ENCODE assay signal across 14 cellular contexts in genomic region chr19:58345558-58345957, GRCh38. TPM values are rescaled to one million over a fixed set of nuclear protein-coding genes. Genes with fewer than 3 reads are reported as not detected.
A peak's percentile ranks its signal among the peaks of the same experiment; 100 is the strongest.
DNase-seq lines count a peak whose midpoint lies in the region; ATAC-seq and TF ChIP-seq lines count a peak whose summit lies in the region.
"Had no signal": no experiment of that assay in that cellular context is flagged by ENCODE, and none has a peak within 500 bp of the region (broad histone marks: within the 10 kb centered on the region; RNA-seq: fewer than 3 reads in every experiment).

No MANE protein-coding gene starts in this region.

- H3K9ac ChIP-seq in OCI-LY1 (ENCODE audit: low read length): no peak overlapping the region
- no peak overlapping the region for H3K9ac ChIP-seq in parathyroid adenoma

- H3K36me3 Mint-ChIP-seq in T-helper 2 cell treated with Interferon-gamma antibody and Interleukin-4, amounts not matched to agents 5 μg/mL and 100 μg/mL, for 36 hours (ENCODE audit: low read depth): peaks cover 17% of the 10 kb centered on the region
- peaks cover 4% of the 10 kb centered on the region for H3K36me3 Mint-ChIP-seq in central memory CD8-positive, alpha-beta T cell (ENCODE audit: insufficient read depth)

- no peaks in the 10 kb centered on the region for H4K20me1 ChIP-seq in OCI-LY1 (ENCODE audit: insufficient read depth, low read length)

- H3K4me3 ChIP-seq in OCI-LY1 (ENCODE audit: low read depth, low read length, poor library complexity, severe bottlenecking): no peak overlapping the region
- H3K4me3 ChIP-seq in parathyroid adenoma (ENCODE audit: low read depth, low read length): no peak overlapping the region
- H3K4me3 ChIP-seq in right cardiac atrium (ENCODE audit: low read length): no peak overlapping the region
- no peak overlapping the region for H3K4me3 ChIP-seq in A673 (ENCODE audit: low read depth, low read length, poor library complexity, severe bottlenecking)
- H3K4me3 ChIP-seq: esophagus muscularis mucosa had no signal

- peak overlapping the region; percentile 76 for H3K4me3 Mint-ChIP-seq in T-helper 2 cell treated with Interferon-gamma antibody and Interleukin-4, amounts not matched to agents 5 μg/mL and 100 μg/mL, for 36 hours
- H3K4me3 Mint-ChIP-seq in central memory CD8-positive, alpha-beta T cell: peak overlapping the region; percentile 86

- no peaks in the 10 kb centered on the region for H3K9me3 Mint-ChIP-seq in T-helper 2 cell treated with Interferon-gamma antibody and Interleukin-4, amounts not matched to agents 5 μg/mL and 100 μg/mL, for 36 hours
- no peaks in the 10 kb centered on the region for H3K9me3 Mint-ChIP-seq in central memory CD8-positive, alpha-beta T cell

- H3K27ac ChIP-seq in OCI-LY1 (ENCODE audit: low read depth, low read length, poor library complexity, severe bottlenecking) (peak overlapping the region; percentile 10), parathyroid adenoma (peak overlapping the region; percentile 90), right cardiac atrium (ENCODE audit: low read length) (no peak overlapping the region), A673 (ENCODE audit: low read depth, low read length, poor library complexity, severe bottlenecking) (no peak overlapping the region)
- H3K27ac ChIP-seq: esophagus muscularis mucosa, left ventricle myocardium inferior had no signal

- intact Hi-C loops in right cardiac atrium (cut with DNase I): no loop called here
- intact Hi-C loops in A673 (cut with micrococcal nuclease; ENCODE audit: unreplicated experiment): no loop called here

- H3K36me3 ChIP-seq in OCI-LY1 (ENCODE audit: insufficient read depth, low read length): peaks cover 6% of the 10 kb centered on the region; the same call in 1 of the 2 replicates
- H3K36me3 ChIP-seq in parathyroid adenoma (ENCODE audit: control insufficient read depth, insufficient read depth, low read length): no peaks in the 10 kb centered on the region
- no peaks in the 10 kb centered on the region for H3K36me3 ChIP-seq in A673 (ENCODE audit: insufficient read depth, low read length, poor library complexity, severe bottlenecking)
- H3K36me3 ChIP-seq: left ventricle myocardium inferior had no signal

- DNase-seq in T-helper 2 cell treated with Interferon-gamma antibody and Interleukin-4, amounts not matched to agents 5 μg/mL and 100 μg/mL, for 36 hours (ENCODE audit: low spot score): no peak
- no peak for DNase-seq in T-helper 2 cell
- DNase-seq in central memory CD8-positive, alpha-beta T cell (ENCODE audit: low spot score in 2 of 2): no peak
- no peak for DNase-seq in right cardiac atrium
- no peak for DNase-seq in A673 (ENCODE audit: low spot score)
- DNase-seq: activated gamma-delta T cell treated with Interleukin-2 at 50 U/mL for 16 hours, hypothalamus, left ventricle myocardium inferior, NCI-H1048, NCI-H2227 treated with DMSO at 0.1 percent for 48 hours had no signal

- H3K27me3 Mint-ChIP-seq in T-helper 2 cell treated with Interferon-gamma antibody and Interleukin-4, amounts not matched to agents 5 μg/mL and 100 μg/mL, for 36 hours (ENCODE audit: low read depth): no peaks in the 10 kb centered on the region
- no peaks in the 10 kb centered on the region for H3K27me3 Mint-ChIP-seq in central memory CD8-positive, alpha-beta T cell

- H3K4me1 ChIP-seq in OCI-LY1 (ENCODE audit: insufficient read depth, low read length, severe bottlenecking) (peaks cover 39% of the 10 kb centered on the region), parathyroid adenoma (peaks cover 12% of the 10 kb centered on the region), right cardiac atrium (ENCODE audit: control insufficient read depth, insufficient read depth, low read length) (no peaks in the 10 kb centered on the region), A673 (ENCODE audit: insufficient read depth, low read length, poor library complexity, severe bottlenecking) (peaks cover 8% of the 10 kb centered on the region)

- BruUV-seq in A673 (replicated peaks; lab: Mats Ljungman, UMichigan): no TSS peak

- H3K4me2 ChIP-seq in OCI-LY1 (ENCODE audit: low read length) (no peak overlapping the region), parathyroid adenoma (ENCODE audit: low read length) (no peak overlapping the region)

- H3K9me2 ChIP-seq in OCI-LY1 (ENCODE audit: low read depth, low read length): no peaks in the 10 kb centered on the region

- H3K27ac Mint-ChIP-seq in T-helper 2 cell treated with Interferon-gamma antibody and Interleukin-4, amounts not matched to agents 5 μg/mL and 100 μg/mL, for 36 hours: no peak overlapping the region
- peak overlapping the region; percentile 56 for H3K27ac Mint-ChIP-seq in central memory CD8-positive, alpha-beta T cell (ENCODE audit: low read depth)

- TF ChIP-seq CTCF in OCI-LY1 (IDR thresholded peaks at IDR 0.05; ENCODE audit: low read length): no peak
- no peak for TF ChIP-seq CTCF in parathyroid adenoma (IDR thresholded peaks at IDR 0.05)
- no peak for TF ChIP-seq CTCF in A673 (conservative IDR thresholded peaks at IDR 0.05; ENCODE audit: low read depth, low read length)

- no peaks in the 10 kb centered on the region for H3F3A ChIP-seq in OCI-LY1 (ENCODE audit: insufficient read depth, low read length)

- no peak overlapping the region for H2AFZ ChIP-seq in OCI-LY1 (ENCODE audit: low read length)
- no peak overlapping the region for H2AFZ ChIP-seq in parathyroid adenoma

- 70% methylated on average over 5 of the region's 5 CpGs for WGBS in right cardiac atrium

- peaks cover 16% of the 10 kb centered on the region for H3K4me1 Mint-ChIP-seq in T-helper 2 cell treated with Interferon-gamma antibody and Interleukin-4, amounts not matched to agents 5 μg/mL and 100 μg/mL, for 36 hours (ENCODE audit: low read depth)
- H3K4me1 Mint-ChIP-seq in central memory CD8-positive, alpha-beta T cell: peaks cover 24% of the 10 kb centered on the region

- CTCF ChIA-PET in A673 (lab: Charles Lee): no interaction called here

- peaks cover 9% of the 10 kb centered on the region for H3K79me2 ChIP-seq in OCI-LY1 (ENCODE audit: insufficient read depth, low read length)
- peaks cover 27% of the 10 kb centered on the region for H3K79me2 ChIP-seq in parathyroid adenoma

- no peaks in the 10 kb centered on the region for H3K27me3 ChIP-seq in OCI-LY1 (ENCODE audit: insufficient read depth, low read length)
- no peaks in the 10 kb centered on the region for H3K27me3 ChIP-seq in parathyroid adenoma (ENCODE audit: control insufficient read depth, insufficient read depth, low read length)
- no peaks in the 10 kb centered on the region for H3K27me3 ChIP-seq in right cardiac atrium (ENCODE audit: control insufficient read depth, insufficient read depth)
- no peaks in the 10 kb centered on the region for H3K27me3 ChIP-seq in A673 (replicated peaks; ENCODE audit: insufficient read depth, low read depth, low read length, poor library complexity)

- POLR2A ChIA-PET in A673 (lab: Charles Lee; ENCODE audit: low non-redundant PET): no interaction called here

- ATAC-seq in central memory CD8-positive, alpha-beta T cell (replicated peaks; ENCODE audit: extremely low read depth, poor library complexity, severe bottlenecking): no peak
- ATAC-seq in right cardiac atrium (no peak), GM21717 (IDR thresholded peaks at IDR 0.05; ENCODE audit: unreplicated experiment) (no peak)

- H3K9me3 ChIP-seq in OCI-LY1 (ENCODE audit: low read length) (no peaks in the 10 kb centered on the region), parathyroid adenoma (ENCODE audit: control insufficient read depth, low read length) (no peaks in the 10 kb centered on the region), right cardiac atrium (ENCODE audit: control insufficient read depth, low read length) (no peaks in the 10 kb centered on the region), A673 (ENCODE audit: low read depth, low read length, poor library complexity, severe bottlenecking) (no peaks in the 10 kb centered on the region)
- H3K9me3 ChIP-seq: esophagus muscularis mucosa, left ventricle myocardium inferior had no signal

RNA-seq across cellular contexts. Expression of gene A1BG, which starts 7.7 kb away (rescaled TPM):
- total RNA-seq in right cardiac atrium (10 to 100 TPM; 21.0 to 36.0 (median 28.6) TPM), A673 (2021) (15.2 and 18.2 TPM in 2 replicates)
- 32.6 TPM for polyA plus RNA-seq in right cardiac atrium

RNA-seq across cellular contexts. Expression of gene ZNF497, which starts 17.0 kb away (rescaled TPM):
- total RNA-seq in right cardiac atrium: 1 to 10 TPM in 1 of 4 donors, under 1 TPM in 3; 0.33 to 1.1 (median 0.47) TPM
- polyA plus RNA-seq in right cardiac atrium: 0.27 TPM
- 2.6 and 3.4 TPM in 2 replicates for total RNA-seq in A673 (2021)

RNA-seq across cellular contexts. Expression of gene ZSCAN22, which starts 18.8 kb away (rescaled TPM):
- total RNA-seq in right cardiac atrium: 1 to 10 TPM; 1.4 to 2.1 (median 1.9) TPM
- polyA plus RNA-seq in right cardiac atrium: 0.79 TPM
- total RNA-seq in A673 (2021): 3.2 and 4.2 TPM in 2 replicates

RNA-seq across cellular contexts. Expression of gene ZNF837, which starts 35.3 kb away (rescaled TPM):
- total RNA-seq in right cardiac atrium (under 1 TPM; 0.33 to 0.82 (median 0.55) TPM), A673 (2021) (1.3 and 1.8 TPM in 2 replicates)
- polyA plus RNA-seq in right cardiac atrium: 0.52 TPM

RNA-seq across cellular contexts. Expression of gene ERVK3-1, which starts 40.4 kb away (rescaled TPM):
- total RNA-seq in right cardiac atrium: 10 to 100 TPM; 19.9 to 24.1 (median 21.1) TPM
- 27.7 TPM for polyA plus RNA-seq in right cardiac atrium
- total RNA-seq in A673 (2021): 57.8 and 77.1 TPM in 2 replicates

Comparison
In these comparisons a context has a peak if more than half of its experiments do, and no peak if none do; other contexts are left out.
1. H3K27ac ChIP-seq: peak in OCI-LY1 (single experiment) and parathyroid adenoma (single experiment); none in right cardiac atrium (single experiment) and A673 (single experiment).